Comparison of ENCODE assay signal across 1 cellular context in genomic region chr13:25267715-25268114, GRCh38.
TF ChIP-seq lines count a peak whose summit lies in the region.

No MANE protein-coding gene starts in this region.

TF ChIP-seq in HepG2, 621 proteins besides CTCF, POLR2A, EP300 and RAD21 (continued from another document):
- TF ChIP-seq ZNF275 (CRISPR knock-in tag; IDR thresholded peaks at IDR 0.05; ENCODE audit: borderline replicate concordance): no peak
- no peak for TF ChIP-seq ZNF83 (CRISPR knock-in tag; IDR thresholded peaks at IDR 0.05; ENCODE audit: borderline replicate concordance)
- TF ChIP-seq ELK4 (CRISPR knock-in tag; IDR thresholded peaks at IDR 0.05; ENCODE audit: borderline replicate concordance): no peak
- peak; percentile 24 for TF ChIP-seq STAG1 (CRISPR knock-in tag; IDR thresholded peaks at IDR 0.05)
